ENCODE assay signal across 1 cellular context in the genomic region with DNA sequence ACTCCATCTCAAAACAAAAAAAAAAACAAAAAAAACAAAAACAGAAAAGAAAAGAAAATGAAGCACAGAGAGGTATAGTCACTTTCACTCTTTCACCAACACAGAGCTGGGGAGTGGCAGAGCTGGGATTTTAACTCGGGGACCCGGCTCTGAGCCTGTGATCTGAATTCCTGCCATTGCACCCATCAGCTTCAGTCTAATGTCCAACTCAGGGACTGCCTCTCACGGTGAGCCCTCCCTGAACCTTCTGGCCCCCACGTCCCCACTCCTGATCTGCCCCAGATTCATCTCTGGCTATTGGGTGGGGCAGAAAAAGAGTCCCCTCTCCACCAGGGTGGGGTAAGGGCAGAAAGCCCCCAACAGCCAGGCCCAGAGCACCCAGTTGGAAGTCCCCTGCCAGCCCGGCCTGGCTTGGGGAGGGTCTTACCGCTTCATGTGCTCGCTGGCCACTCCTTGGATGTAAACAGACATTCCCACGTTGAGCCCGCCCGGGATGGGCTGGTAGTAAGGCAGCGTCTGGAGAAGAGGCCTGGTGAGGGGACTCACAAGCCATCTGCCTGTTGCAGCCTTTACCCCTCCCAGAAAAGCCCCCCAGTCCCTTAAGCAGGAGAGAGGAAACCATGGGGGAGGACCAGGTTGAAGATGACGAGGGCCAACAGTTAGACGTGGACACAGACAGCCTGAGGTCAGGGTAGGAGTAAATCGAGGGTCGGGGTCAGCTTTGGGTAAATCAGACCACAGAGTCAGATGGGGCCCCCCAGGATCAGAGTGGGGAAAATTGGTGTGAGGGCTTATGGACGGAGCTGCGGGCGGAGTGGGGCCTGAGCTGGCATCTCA.
TF ChIP-seq lines count a peak whose summit lies in the region.

No MANE protein-coding gene starts in this region.

TF ChIP-seq in H1, 55 proteins besides CTCF, POLR2A, EP300 and RAD21:
- TF ChIP-seq ZNF274 (IDR thresholded peaks at IDR 0.05; ENCODE audit: borderline replicate concordance, extremely low read depth, low read length) (no peak), GTF2F1 (IDR thresholded peaks at IDR 0.05; ENCODE audit: borderline replicate concordance, low read depth, low read length) (no peak), EZH2 (IDR thresholded peaks at IDR 0.05; ENCODE audit: low read depth, low read length, severe bottlenecking) (no peak), BRCA1 (IDR thresholded peaks at IDR 0.05; ENCODE audit: low read depth, low read length) (no peak), KDM5A (IDR thresholded peaks at IDR 0.05; ENCODE audit: low read length) (no peak), PHF8 (conservative IDR thresholded peaks at IDR 0.05; ENCODE audit: low read depth, low read length) (no peak), ASH2L (IDR thresholded peaks at IDR 0.05; ENCODE audit: low read length) (no peak), FOSL1 (IDR thresholded peaks at IDR 0.05; ENCODE audit: insufficient read depth, low read depth, low read length) (no peak), SAP30 (IDR thresholded peaks at IDR 0.05; ENCODE audit: insufficient read depth, insufficient replicate concordance, low read length) (no peak), RXRA (IDR thresholded peaks at IDR 0.05; ENCODE audit: insufficient read depth, low read depth, low read length) (no peak), KDM4A (IDR thresholded peaks at IDR 0.05; ENCODE audit: low read depth, low read length, severe bottlenecking) (no peak), BCL11A (IDR thresholded peaks at IDR 0.05; ENCODE audit: low read depth in 2 of 2, low read length in 2 of 2) (no peak)
- TF ChIP-seq, protein P1, sequence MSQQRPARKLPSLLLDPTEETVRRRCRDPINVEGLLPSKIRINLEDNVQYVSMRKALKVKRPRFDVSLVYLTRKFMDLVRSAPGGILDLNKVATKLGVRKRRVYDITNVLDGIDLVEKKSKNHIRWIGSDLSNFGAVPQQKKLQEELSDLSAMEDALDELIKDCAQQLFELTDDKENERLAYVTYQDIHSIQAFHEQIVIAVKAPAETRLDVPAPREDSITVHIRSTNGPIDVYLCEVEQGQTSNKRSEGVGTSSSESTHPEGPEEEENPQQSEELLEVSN (IDR thresholded peaks at IDR 0.05), result no peak
- TF ChIP-seq, protein P2, sequence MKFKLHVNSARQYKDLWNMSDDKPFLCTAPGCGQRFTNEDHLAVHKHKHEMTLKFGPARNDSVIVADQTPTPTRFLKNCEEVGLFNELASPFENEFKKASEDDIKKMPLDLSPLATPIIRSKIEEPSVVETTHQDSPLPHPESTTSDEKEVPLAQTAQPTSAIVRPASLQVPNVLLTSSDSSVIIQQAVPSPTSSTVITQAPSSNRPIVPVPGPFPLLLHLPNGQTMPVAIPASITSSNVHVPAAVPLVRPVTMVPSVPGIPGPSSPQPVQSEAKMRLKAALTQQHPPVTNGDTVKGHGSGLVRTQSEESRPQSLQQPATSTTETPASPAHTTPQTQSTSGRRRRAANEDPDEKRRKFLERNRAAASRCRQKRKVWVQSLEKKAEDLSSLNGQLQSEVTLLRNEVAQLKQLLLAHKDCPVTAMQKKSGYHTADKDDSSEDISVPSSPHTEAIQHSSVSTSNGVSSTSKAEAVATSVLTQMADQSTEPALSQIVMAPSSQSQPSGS (IDR thresholded peaks at IDR 0.05; ENCODE audit: low read length), result no peak
